ENCODE assay signal across 18 cellular contexts in genomic region chr11:102199673-102200072, GRCh38.
DNase-seq lines count a peak whose midpoint lies in the region; ATAC-seq, FAIRE-seq and TF ChIP-seq lines count a peak whose summit lies in the region.
"Had no signal": no experiment of that assay in that cellular context is flagged by ENCODE, and none has a peak within 500 bp of the region (broad histone marks: within the 10 kb centered on the region; RNA-seq: fewer than 3 reads in every experiment).

No MANE protein-coding gene starts in this region.

- no peak overlapping the region for H3K4me3 Mint-ChIP-seq in mesothelial cell of epicardium
- H3K4me3 Mint-ChIP-seq: CD4-positive, CD25-positive, alpha-beta regulatory T cell; CD8-positive, alpha-beta T cell had no signal

- H4K91ac ChIP-seq in H1 (replicated peaks; ENCODE audit: insufficient read length, low read length), result peak overlapping the region; percentile 17

- no peak overlapping the region for H3K14ac ChIP-seq in H1 (ENCODE audit: insufficient read length)

- peak overlapping the region; percentile 62 for H3K27ac Mint-ChIP-seq in mesothelial cell of epicardium
- H3K27ac Mint-ChIP-seq: CD4-positive, CD25-positive, alpha-beta regulatory T cell; CD8-positive, alpha-beta T cell had no signal

- no peak for ATAC-seq in right cardiac atrium
- ATAC-seq: CD8-positive, alpha-beta T cell had no signal

- TF ChIP-seq CTCF in H1 (IDR thresholded peaks at IDR 0.05; ENCODE audit: control extremely low read depth in 1 of 3, insufficient read depth in 1 of 3, low read depth in 1 of 3, low read length in 3 of 3), result no peak
- TF ChIP-seq CTCF in mesothelial cell of epicardium (IDR thresholded peaks at IDR 0.05; ENCODE audit: unreplicated experiment), result no peak

- no peak for TF ChIP-seq RAD21 in H1 (IDR thresholded peaks at IDR 0.05 in 1 of 2, conservative IDR thresholded peaks at IDR 0.05 in 1 of 2; ENCODE audit: low read depth in 2 of 2, low read length in 2 of 2)

- no peak overlapping the region for H4K5ac ChIP-seq in H1 (ENCODE audit: insufficient read length, low read depth, low read length)

- no peaks in the 10 kb centered on the region for H3K27me3 Mint-ChIP-seq in mesothelial cell of epicardium (ENCODE audit: low read depth)

- H4K20me1 ChIP-seq in H1 (replicated peaks in 1 of 2; ENCODE audit: control insufficient read depth in 1 of 2, insufficient read depth in 2 of 2, low read length in 2 of 2), result no peaks in the 10 kb centered on the region

- H3K9me3 ChIP-seq in H1 (ENCODE audit: insufficient read depth in 2 of 2, low read depth in 1 of 2, low read length in 1 of 2), result peaks cover 0 to 4% of the 10 kb centered on the region in 2 experiments; a peak in 1 of 4 replicates
- H3K9me3 ChIP-seq in iPS-18a (ENCODE audit: control insufficient read depth, low read depth, low read length), result no peaks in the 10 kb centered on the region
- no peaks in the 10 kb centered on the region for H3K9me3 ChIP-seq in right cardiac atrium (ENCODE audit: control insufficient read depth, low read length)
- H3K9me3 ChIP-seq: Caco-2, HAP-1 had no signal

- no peak for TF ChIP-seq POLR2A in H1 (IDR thresholded peaks at IDR 0.05; ENCODE audit: control extremely low read depth in 1 of 2, low read depth in 2 of 2, low read length in 2 of 2)

- H3K27ac ChIP-seq in H1 (ENCODE audit: low read depth, low read length) (no peak overlapping the region), iPS-18a (ENCODE audit: low read length) (peak overlapping the region; percentile 19), right cardiac atrium (ENCODE audit: low read length) (no peak overlapping the region)

- POLR2A ChIA-PET in H1 (lab: Charles Lee; ENCODE audit: partially characterized antibody), result no interaction called here

- no peaks in the 10 kb centered on the region for H3K23me2 ChIP-seq in H1 (ENCODE audit: low read depth, low read length)

- H3K9ac ChIP-seq in H1 (replicated peaks in 1 of 4; ENCODE audit: extremely low read depth in 1 of 4, low read depth in 3 of 4, low read length in 3 of 4) (no peak overlapping the region), iPS-18a (ENCODE audit: low read length) (no peak overlapping the region)

- 0 out of 2 replicates have a peak overlapping the region, but pooled peaks have one; percentile 60 for H2BK12ac ChIP-seq in H1 (ENCODE audit: low read depth, low read length)

- H3K23ac ChIP-seq in H1 (ENCODE audit: insufficient read length), result no peak overlapping the region

- H2BK15ac ChIP-seq in H1 (ENCODE audit: low read length), result no peak overlapping the region

- H2AFZ ChIP-seq in H1 (ENCODE audit: low read length), result no peak overlapping the region

- peaks cover 38% of the 10 kb centered on the region for H3K4me1 Mint-ChIP-seq in mesothelial cell of epicardium
- H3K4me1 Mint-ChIP-seq: CD4-positive, CD25-positive, alpha-beta regulatory T cell had no signal

- H3K4me2 ChIP-seq in H1 (ENCODE audit: insufficient read depth in 1 of 2, low read depth in 2 of 2, low read length in 2 of 2), result no peak overlapping the region

- no peak for TF ChIP-seq EP300 in H1 (IDR thresholded peaks at IDR 0.05; ENCODE audit: borderline replicate concordance in 1 of 2, low read depth in 2 of 2, low read length in 2 of 2)

- H3K18ac ChIP-seq in H1 (ENCODE audit: extremely low read depth, low read length), result no peak overlapping the region

- H2AK5ac ChIP-seq in H1 (ENCODE audit: low read depth, low read length), result no peak overlapping the region

- H3K9me3 Mint-ChIP-seq in mesothelial cell of epicardium, result peaks cover 7% of the 10 kb centered on the region
- H3K9me3 Mint-ChIP-seq: CD8-positive, alpha-beta T cell had no signal

- H3K27me3 ChIP-seq in H1 (replicated peaks in 1 of 4; ENCODE audit: control insufficient read depth in 3 of 4, extremely low read depth in 1 of 4, insufficient read depth in 3 of 4, low read length in 3 of 4) (no peaks in the 10 kb centered on the region), iPS-18a (ENCODE audit: control insufficient read depth, insufficient read depth, low read length) (no peaks in the 10 kb centered on the region), right cardiac atrium (ENCODE audit: control insufficient read depth, insufficient read depth) (no peaks in the 10 kb centered on the region)

- CTCF ChIA-PET in H1 (lab: Charles Lee; ENCODE audit: partially characterized antibody), result interaction anchor here (1.6 kb wide), 1 partner anchor 110 kb away, joined by 4 read pairs; no protein-coding TSS in a partner anchor

- FAIRE-seq in G401.6 (lab: Jason Lieb, UNC), result peak; percentile 82
- no peak for FAIRE-seq in H1 (lab: Jason Lieb, UNC)
- FAIRE-seq: GM12891 had no signal

- H2BK20ac ChIP-seq in H1 (ENCODE audit: low read length), result no peak overlapping the region

- peak overlapping the region; percentile 15 for H2BK120ac ChIP-seq in H1 (replicated peaks; ENCODE audit: low read depth, low read length)

- 93% methylated on average over 2 of the region's 2 CpGs; no CpG with 5 or more reads in 1 of the 2 experiments for WGBS in H1 (ENCODE audit: extremely low coverage in 1 of 2, insufficient coverage in 1 of 2, insufficient read length in 1 of 2, insufficient replicate concordance in 2 of 2, low coverage in 1 of 2, low lambda C conversion rate in 2 of 2, missing lambda C conversion rate in 1 of 2), 2 experiments
- WGBS in right cardiac atrium, result 94% methylated on average over 2 of the region's 2 CpGs

- no peak overlapping the region for H4K8ac ChIP-seq in H1 (ENCODE audit: extremely low read depth, insufficient read depth, low read length)

- no peak overlapping the region for H2BK5ac ChIP-seq in H1 (ENCODE audit: low read depth, low read length)

- H3K36me3 ChIP-seq in H1 (ENCODE audit: control insufficient read depth in 2 of 4, insufficient read depth in 4 of 4, low read length in 3 of 4) (peaks cover 0 to 12% (median 2%) of the 10 kb centered on the region in 4 experiments; a peak in 3 of 8 replicates), iPS-18a (ENCODE audit: control insufficient read depth, low read depth, low read length) (no peaks in the 10 kb centered on the region)

- peaks cover 18% of the 10 kb centered on the region for H3K36me3 Mint-ChIP-seq in mesothelial cell of epicardium
- H3K36me3 Mint-ChIP-seq: CD4-positive, CD25-positive, alpha-beta regulatory T cell; CD8-positive, alpha-beta T cell had no signal

- H3K56ac ChIP-seq in H1 (replicated peaks; ENCODE audit: insufficient read length, low read depth, low read length), result no peak overlapping the region

- DNase-seq in H1 (ENCODE audit: low read depth in 1 of 2, low spot score in 2 of 2) (no peak), mesothelial cell of epicardium (ENCODE audit: low spot score in 2 of 2, unreplicated experiment in 2 of 2) (no peak), right cardiac atrium (no peak), CD1c-positive myeloid dendritic cell (ENCODE audit: extremely low spot score) (no peak), GDM1 (lab: John Stamatoyannopoulos, UW) (no peak)
- no peak for DNase-seq in activated naive CD4-positive, alpha-beta T cell treated with anti-CD3 and anti-CD28 coated beads, Interleukin-2, amount 50 U/mL, for 16 hours
- DNase-seq: 8988T; C1 segment of cervical spinal cord; Caco-2; CD4-positive, CD25-positive, alpha-beta regulatory T cell; CD8-positive, alpha-beta T cell; DMS153; DND-41; GF-D8 had no signal

- H3K79me1 ChIP-seq in H1 (ENCODE audit: low read depth, low read length), result no peaks in the 10 kb centered on the region

- intact Hi-C loops in right cardiac atrium (cut with DNase I), result no loop called here

- peaks cover 0 to 47% of the 10 kb centered on the region in 2 experiments; a peak in 2 of 4 replicates for H3K79me2 ChIP-seq in H1 (ENCODE audit: control insufficient read depth in 1 of 2, insufficient read depth in 2 of 2, low read length in 2 of 2)

- no peak overlapping the region for H3K4ac ChIP-seq in H1 (replicated peaks; ENCODE audit: insufficient read length, low read depth, low read length)

- H3K4me3 ChIP-seq in H1 (ENCODE audit: extremely low read depth in 1 of 4, insufficient read depth in 2 of 4, low read depth in 3 of 4, low read length in 4 of 4) (no peak overlapping the region), iPS-18a (ENCODE audit: low read length) (no peak overlapping the region), right cardiac atrium (ENCODE audit: low read length) (no peak overlapping the region)
- H3K4me3 ChIP-seq: HAP-1 had no signal

- peaks cover 5 to 32% (median 14%) of the 10 kb centered on the region in 4 experiments; a peak in 5 of 7 replicates for H3K4me1 ChIP-seq in H1 (replicated peaks in 1 of 4; ENCODE audit: control insufficient read depth in 3 of 4, insufficient read depth in 4 of 4, low read length in 3 of 4)
- H3K4me1 ChIP-seq in iPS-18a (ENCODE audit: control insufficient read depth, low read depth, low read length), result peaks cover 73% of the 10 kb centered on the region
- no peaks in the 10 kb centered on the region for H3K4me1 ChIP-seq in right cardiac atrium (ENCODE audit: control insufficient read depth, insufficient read depth, low read length)

TF ChIP-seq in H1, 55 proteins besides CTCF, POLR2A, EP300 and RAD21 (continues in another document):
- TF ChIP-seq FOSL1 (IDR thresholded peaks at IDR 0.05; ENCODE audit: insufficient read depth, low read depth, low read length), result no peak
- no peak for TF ChIP-seq POU5F1 (IDR thresholded peaks at IDR 0.05; ENCODE audit: low read depth, low read length)
- TF ChIP-seq CEBPB (IDR thresholded peaks at IDR 0.05; ENCODE audit: low read depth, low read length), result no peak
- no peak for TF ChIP-seq TBP (IDR thresholded peaks at IDR 0.05; ENCODE audit: low read depth, low read length)
- no peak for TF ChIP-seq CREB1 (IDR thresholded peaks at IDR 0.05)
- TF ChIP-seq ASH2L (IDR thresholded peaks at IDR 0.05; ENCODE audit: low read length), result no peak
- no peak for TF ChIP-seq CBX5 (IDR thresholded peaks at IDR 0.05; ENCODE audit: low read depth, low read length)
